10 cellular contexts compared by ENCODE assay signal in genomic region chr16:457732-458400, GRCh38. TPM values are rescaled to one million over a fixed set of nuclear protein-coding genes. Genes with fewer than 3 reads are reported as not detected.
A peak's percentile ranks its signal among the peaks of the same experiment; 100 is the strongest.
DNase-seq lines count a peak whose midpoint lies in the region; ATAC-seq and TF ChIP-seq lines count a peak whose summit lies in the region.
"Had no signal": no experiment of that assay in that cellular context is flagged by ENCODE, and none has a peak within 500 bp of the region (broad histone marks: within the 10 kb centered on the region; RNA-seq: fewer than 3 reads in every experiment).

No MANE protein-coding gene starts in this region.

- ATAC-seq in left ventricle myocardium superior, result peak; percentile 38
- no peak for ATAC-seq in effector memory CD8-positive, alpha-beta T cell (replicated peaks)
- no peak for ATAC-seq in GM19035 (IDR thresholded peaks at IDR 0.05; ENCODE audit: unreplicated experiment)
- ATAC-seq in HG03039 (IDR thresholded peaks at IDR 0.05; ENCODE audit: unreplicated experiment), result no peak
- ATAC-seq in activated naive CD8-positive, alpha-beta T cell treated with anti-CD3 and anti-CD28 coated beads, Interleukin-2, amount 50 U/mL, for 24 hours, result no peak

- DNase-seq in UCSD-AML1 (lab: John Stamatoyannopoulos, UW; ENCODE audit: unreplicated experiment) (peak; percentile 69), left ventricle myocardium superior (no peak), progenitor cell of endocrine pancreas (ENCODE audit: low spot score, unreplicated experiment) (no peak)
- DNase-seq in effector memory CD8-positive, alpha-beta T cell, result no peak
- no peak for DNase-seq in activated naive CD8-positive, alpha-beta T cell treated with anti-CD3 and anti-CD28 coated beads, Interleukin-2, amount 50 U/mL, for 24 hours
- DNase-seq: activated CD4-positive, alpha-beta T cell treated with anti-CD3 and anti-CD28 coated beads, Interleukin-2, amount 10 ng/mL, durations not matched to agents 7 days and 5 days; CD4-positive, CD25-positive, alpha-beta regulatory T cell had no signal

- peaks cover 5 to 100% (median 84%) of the 10 kb centered on the region in 11 experiments; a peak in 18 of 22 replicates for H4K20me1 ChIP-seq in BLaER1 treated with 17β-estradiol and CSF1 and Interleukin-3, amounts not matched to agents 10 nM and 100 nM

- no peaks in the 10 kb centered on the region for H3K27me3 ChIP-seq in BLaER1 treated with 17β-estradiol and CSF1 and Interleukin-3, amounts not matched to agents 10 nM and 100 nM

- peak overlapping the region; percentile 52 for H3K27ac Mint-ChIP-seq in progenitor cell of endocrine pancreas
- H3K27ac Mint-ChIP-seq in effector memory CD8-positive, alpha-beta T cell, result peak overlapping the region in 1 of 2 donors; percentile 44
- H3K27ac Mint-ChIP-seq in activated naive CD8-positive, alpha-beta T cell treated with anti-CD3 and anti-CD28 coated beads, Interleukin-2, amount 50 U/mL, for 24 hours, result no peak overlapping the region
- H3K27ac Mint-ChIP-seq: activated CD4-positive, alpha-beta T cell treated with anti-CD3 and anti-CD28 coated beads, Interleukin-2, amount 10 ng/mL, durations not matched to agents 7 days and 5 days had no signal

- TF ChIP-seq CTCF in progenitor cell of endocrine pancreas (IDR thresholded peaks at IDR 0.05; ENCODE audit: unreplicated experiment), result no peak

- peak overlapping the region in 9 of 11 experiments; percentile 22 to 57 (median 49); a peak in 15 of 22 replicates for H3K27ac ChIP-seq in BLaER1 treated with 17β-estradiol and CSF1 and Interleukin-3, amounts not matched to agents 10 nM and 100 nM

- H3K4me2 ChIP-seq in BLaER1 treated with 17β-estradiol and CSF1 and Interleukin-3, amounts not matched to agents 10 nM and 100 nM, result peak overlapping the region; percentile 6 to 76 (median 63); a peak in 19 of 22 replicates

- H3K27me3 Mint-ChIP-seq in progenitor cell of endocrine pancreas, result no peaks in the 10 kb centered on the region
- no peaks in the 10 kb centered on the region for H3K27me3 Mint-ChIP-seq in effector memory CD8-positive, alpha-beta T cell
- no peaks in the 10 kb centered on the region for H3K27me3 Mint-ChIP-seq in activated naive CD8-positive, alpha-beta T cell treated with anti-CD3 and anti-CD28 coated beads, Interleukin-2, amount 50 U/mL, for 24 hours
- H3K27me3 Mint-ChIP-seq: activated CD4-positive, alpha-beta T cell treated with anti-CD3 and anti-CD28 coated beads, Interleukin-2, amount 10 ng/mL, durations not matched to agents 7 days and 5 days; CD4-positive, CD25-positive, alpha-beta regulatory T cell had no signal

- no peak overlapping the region; a peak in 1 of 20 replicates for H3K4me3 ChIP-seq in BLaER1 treated with 17β-estradiol and CSF1 and Interleukin-3, amounts not matched to agents 10 nM and 100 nM

- no peak overlapping the region for H3K4me3 Mint-ChIP-seq in progenitor cell of endocrine pancreas (ENCODE audit: low read depth)
- no peak overlapping the region for H3K4me3 Mint-ChIP-seq in effector memory CD8-positive, alpha-beta T cell
- no peak overlapping the region for H3K4me3 Mint-ChIP-seq in activated naive CD8-positive, alpha-beta T cell treated with anti-CD3 and anti-CD28 coated beads, Interleukin-2, amount 50 U/mL, for 24 hours
- H3K4me3 Mint-ChIP-seq: activated CD4-positive, alpha-beta T cell treated with anti-CD3 and anti-CD28 coated beads, Interleukin-2, amount 10 ng/mL, durations not matched to agents 7 days and 5 days; CD4-positive, CD25-positive, alpha-beta regulatory T cell had no signal

- H3K36me3 Mint-ChIP-seq in progenitor cell of endocrine pancreas (ENCODE audit: insufficient read depth), result peaks cover 7% of the 10 kb centered on the region
- peaks cover 14% of the 10 kb centered on the region for H3K36me3 Mint-ChIP-seq in effector memory CD8-positive, alpha-beta T cell (ENCODE audit: insufficient read depth)
- peaks cover 6% of the 10 kb centered on the region for H3K36me3 Mint-ChIP-seq in activated naive CD8-positive, alpha-beta T cell treated with anti-CD3 and anti-CD28 coated beads, Interleukin-2, amount 50 U/mL, for 24 hours (ENCODE audit: low read depth)

- peaks cover 11 to 40% (median 33%) of the 10 kb centered on the region in 10 experiments for H3K4me1 ChIP-seq in BLaER1 treated with 17β-estradiol and CSF1 and Interleukin-3, amounts not matched to agents 10 nM and 100 nM

- peaks cover 14 to 40% (median 31%) of the 10 kb centered on the region in 11 experiments for H3K36me3 ChIP-seq in BLaER1 treated with 17β-estradiol and CSF1 and Interleukin-3, amounts not matched to agents 10 nM and 100 nM

- no peaks in the 10 kb centered on the region for H3K9me3 ChIP-seq in BLaER1 treated with 17β-estradiol and CSF1 and Interleukin-3, amounts not matched to agents 10 nM and 100 nM (replicated peaks in 1 of 11)

- intact Hi-C loops in left ventricle myocardium superior (cut with micrococcal nuclease), result no loop called here

- H3K9ac ChIP-seq in BLaER1 treated with 17β-estradiol and CSF1 and Interleukin-3, amounts not matched to agents 10 nM and 100 nM, result peak overlapping the region in 9 of 11 experiments; percentile 2 to 54 (median 40); a peak in 15 of 22 replicates

- peaks cover 15% of the 10 kb centered on the region for H3K4me1 Mint-ChIP-seq in progenitor cell of endocrine pancreas (ENCODE audit: low read depth)
- peaks cover 8 to 11% of the 10 kb centered on the region in 2 donors for H3K4me1 Mint-ChIP-seq in effector memory CD8-positive, alpha-beta T cell (ENCODE audit: low read depth in 2 of 2)
- H3K4me1 Mint-ChIP-seq in activated naive CD8-positive, alpha-beta T cell treated with anti-CD3 and anti-CD28 coated beads, Interleukin-2, amount 50 U/mL, for 24 hours, result peaks cover 2% of the 10 kb centered on the region

- H3K9me3 Mint-ChIP-seq in progenitor cell of endocrine pancreas (ENCODE audit: low read depth), result no peaks in the 10 kb centered on the region
- no peaks in the 10 kb centered on the region for H3K9me3 Mint-ChIP-seq in effector memory CD8-positive, alpha-beta T cell
- H3K9me3 Mint-ChIP-seq in activated naive CD8-positive, alpha-beta T cell treated with anti-CD3 and anti-CD28 coated beads, Interleukin-2, amount 50 U/mL, for 24 hours, result no peaks in the 10 kb centered on the region
- H3K9me3 Mint-ChIP-seq: activated CD4-positive, alpha-beta T cell treated with anti-CD3 and anti-CD28 coated beads, Interleukin-2, amount 10 ng/mL, durations not matched to agents 7 days and 5 days; CD4-positive, CD25-positive, alpha-beta regulatory T cell had no signal

RNA-seq across cellular contexts. Expression of gene RAB11FIP3, which starts 32.4 kb away (rescaled TPM):
- total RNA-seq in left ventricle myocardium superior (28.3 TPM), progenitor cell of endocrine pancreas (92.7 and 97.9 TPM in 2 replicates)

RNA-seq across cellular contexts. Expression of gene DECR2, which starts 56.2 kb away (rescaled TPM):
- total RNA-seq in left ventricle myocardium superior (9.8 TPM), progenitor cell of endocrine pancreas (39.4 and 41.3 TPM in 2 replicates)
